Comparison of ENCODE assay signal across 9 cellular contexts in genomic region chr6:40999498-41000070, GRCh38. TPM values are rescaled to one million over a fixed set of nuclear protein-coding genes. Genes with fewer than 3 reads are reported as not detected.
A peak's percentile ranks its signal among the peaks of the same experiment; 100 is the strongest.
DNase-seq lines count a peak whose midpoint lies in the region; ATAC-seq lines count a peak whose summit lies in the region.
"Had no signal": no experiment of that assay in that cellular context is flagged by ENCODE, and none has a peak within 500 bp of the region (broad histone marks: within the 10 kb centered on the region; RNA-seq: fewer than 3 reads in every experiment).

No MANE protein-coding gene starts in this region.

- H3K4me3 Mint-ChIP-seq in natural killer cell treated with Interleukin-12 subunit alpha and Interleukin-12 subunit beta and Interleukin-15 and Interleukin-18, amount 100 ng/mL, for 72 hours, result no peak overlapping the region

- no peaks in the 10 kb centered on the region for H3K9me3 Mint-ChIP-seq in natural killer cell treated with Interleukin-12 subunit alpha and Interleukin-12 subunit beta and Interleukin-15 and Interleukin-18, amount 100 ng/mL, for 72 hours

- no peaks in the 10 kb centered on the region for H3K27me3 ChIP-seq in H7 (ENCODE audit: control insufficient read depth, insufficient read depth, low read length)

- peaks cover 35 to 52% of the 10 kb centered on the region in 2 donors for H3K27me3 Mint-ChIP-seq in natural killer cell treated with Interleukin-12 subunit alpha and Interleukin-12 subunit beta and Interleukin-15 and Interleukin-18, amount 100 ng/mL, for 72 hours

- no peaks in the 10 kb centered on the region for H3K4me1 Mint-ChIP-seq in natural killer cell treated with Interleukin-12 subunit alpha and Interleukin-12 subunit beta and Interleukin-15 and Interleukin-18, amount 100 ng/mL, for 72 hours (ENCODE audit: low read depth in 2 of 2)

- peak; percentile 95 for ATAC-seq in sciatic nerve
- no peak for ATAC-seq in GM19397 (IDR thresholded peaks at IDR 0.05; ENCODE audit: unreplicated experiment)
- ATAC-seq in natural killer cell treated with Interleukin-12 subunit alpha and Interleukin-12 subunit beta and Interleukin-15 and Interleukin-18, amount 100 ng/mL, for 72 hours, result no peak

- DNase-seq in CMK (ENCODE audit: low read depth), result peak; percentile 24
- DNase-seq in H7, result peak; percentile 42
- peak; percentile 84 for DNase-seq in SKM-1 (lab: John Stamatoyannopoulos, UW; ENCODE audit: unreplicated experiment)
- peak; percentile 13 for DNase-seq in globus pallidus (ENCODE audit: low spot score)
- peak; percentile 81 for DNase-seq in sciatic nerve (ENCODE audit: low spot score)
- DNase-seq in natural killer cell treated with Interleukin-12 subunit alpha and Interleukin-12 subunit beta and Interleukin-15 and Interleukin-18, amount 100 ng/mL, for 72 hours (ENCODE audit: low spot score), result no peak
- DNase-seq in NCI-H1092 (lab: John Stamatoyannopoulos, UW), result no peak

- intact Hi-C loops in sciatic nerve (cut with DNase I), result loop anchor here (5.0 kb wide), 1 partner anchor 168 kb away; no protein-coding TSS in a partner anchor

- H3K36me3 ChIP-seq in H7 (replicated peaks; ENCODE audit: control insufficient read depth, insufficient read depth, low read length), result no peaks in the 10 kb centered on the region
- H3K36me3 ChIP-seq: thoracic aorta had no signal

- no peaks in the 10 kb centered on the region for H3K36me3 Mint-ChIP-seq in natural killer cell treated with Interleukin-12 subunit alpha and Interleukin-12 subunit beta and Interleukin-15 and Interleukin-18, amount 100 ng/mL, for 72 hours

- H3K27ac Mint-ChIP-seq in natural killer cell treated with Interleukin-12 subunit alpha and Interleukin-12 subunit beta and Interleukin-15 and Interleukin-18, amount 100 ng/mL, for 72 hours, result no peak overlapping the region

- H3K4me3 ChIP-seq in H7 (ENCODE audit: insufficient read depth, low read depth, low read length), result no peak overlapping the region
- H3K4me3 ChIP-seq: thoracic aorta had no signal

RNA-seq across cellular contexts. Expression of gene UNC5CL, which starts 39.4 kb away (rescaled TPM):
- total RNA-seq in H7 (2014; rRNA removed; shearing (Covaris generic)), result 4.2 and 4.3 TPM in 2 replicates
- 1.6 TPM for total RNA-seq in sciatic nerve
- total RNA-seq in natural killer cell treated with Interleukin-12 subunit alpha and Interleukin-12 subunit beta and Interleukin-15 and Interleukin-18, amount 100 ng/mL, for 72 hours, result 1 to 10 TPM; 2.4 to 5.0 TPM

RNA-seq across cellular contexts. Expression of gene TSPO2, which starts 42.7 kb away (rescaled TPM):
- total RNA-seq in H7 (2014; rRNA removed; shearing (Covaris generic)), result not detected in 2 replicates
- total RNA-seq in sciatic nerve, result 0.53 TPM
- total RNA-seq in natural killer cell treated with Interleukin-12 subunit alpha and Interleukin-12 subunit beta and Interleukin-15 and Interleukin-18, amount 100 ng/mL, for 72 hours, result not detected
- total RNA-seq: thoracic aorta had no signal

RNA-seq across cellular contexts. Expression of gene APOBEC2, which starts 53.4 kb away (rescaled TPM):
- 0.14 TPM in 1 of 2 replicates, not detected in the other for total RNA-seq in H7 (2014; rRNA removed; shearing (Covaris generic))
- not detected for total RNA-seq in sciatic nerve
- total RNA-seq in natural killer cell treated with Interleukin-12 subunit alpha and Interleukin-12 subunit beta and Interleukin-15 and Interleukin-18, amount 100 ng/mL, for 72 hours, result not detected
- total RNA-seq: thoracic aorta had no signal

Comparison
In these comparisons a context has a peak if more than half of its experiments do, and no peak if none do; other contexts are left out.
1. DNase-seq: peak in CMK (single experiment), H7 (single experiment), SKM-1 (single experiment), globus pallidus (single experiment) and sciatic nerve (single experiment); none in natural killer cell treated with Interleukin-12 subunit alpha and Interleukin-12 subunit beta and Interleukin-15 and Interleukin-18, amount 100 ng/mL, for 72 hours (single experiment) and NCI-H1092 (single experiment).